ENCODE assay signal across 1 cellular context in the genomic region with DNA sequence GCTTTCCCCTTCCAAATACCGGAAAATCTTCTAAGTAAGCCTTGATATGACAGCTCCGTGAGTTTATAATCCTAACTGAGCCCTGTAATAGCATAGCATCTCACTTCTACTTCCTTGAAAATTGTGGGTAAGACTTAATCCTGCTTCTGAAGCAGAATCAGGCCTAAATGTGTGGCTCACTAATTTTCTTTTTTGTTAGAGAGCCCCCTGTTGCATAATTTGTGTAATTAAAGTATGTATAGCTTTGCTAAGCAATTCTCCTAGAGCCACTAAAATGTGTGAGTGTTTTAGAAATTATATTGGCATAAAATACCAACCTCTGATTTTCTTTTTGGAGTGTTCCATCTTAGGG.
TF ChIP-seq lines count a peak whose summit lies in the region.

No MANE protein-coding gene starts in this region.

TF ChIP-seq in GM12878, 131 proteins besides CTCF, POLR2A, EP300 and RAD21:
- TF ChIP-seq SMC3 (IDR thresholded peaks at IDR 0.05; ENCODE audit: borderline replicate concordance, low read length) (peak; percentile 19; the same call in 1 of the 2 replicates), EED (IDR thresholded peaks at IDR 0.05; ENCODE audit: low read depth) (no peak)
